Comparison of ENCODE assay signal across 27 cellular contexts in genomic region chr1:17799642-17800041, GRCh38.
"Had no signal": no experiment of that assay in that cellular context is flagged by ENCODE, and none has a peak within 500 bp of the region (broad histone marks: within the 10 kb centered on the region; RNA-seq: fewer than 3 reads in every experiment).

No MANE protein-coding gene starts in this region.

- H3K9me3 ChIP-seq: esophagus muscularis mucosa, gastrocnemius medialis, heart right ventricle had no signal

- H3K27ac ChIP-seq: brain microvascular endothelial cell, esophagus muscularis mucosa, foreskin keratinocyte, gastrocnemius medialis, heart right ventricle, hepatocyte had no signal

- DNase-seq: activated CD4-positive, alpha-beta memory T cell treated with anti-CD3 and anti-CD28 coated beads for 36 hours; activated CD4-positive, alpha-beta T cell treated with anti-CD3 and anti-CD28 coated beads for 36 hours; activated CD4-positive, alpha-beta T cell treated with anti-CD3 and anti-CD28 coated beads, Interleukin-2, amount 10 ng/mL, durations not matched to agents 24 days and 14 days; activated CD4-positive, CD25-positive, alpha-beta regulatory T cell; activated CD4-positive, CD25-positive, alpha-beta regulatory T cell treated with anti-CD3 and anti-CD28 coated beads, Interleukin-2, amount 50 U/mL, for 72 hours; activated CD8-positive, alpha-beta memory T cell treated with anti-CD3 and anti-CD28 coated beads, Interleukin-2, amount 50 U/mL, for 48 hours; activated CD8-positive, alpha-beta T cell treated with anti-CD3 and anti-CD28 coated beads, Interleukin-2, amount 10 ng/mL, durations not matched to agents 7 days and 5 days; activated gamma-delta T cell; activated naive CD4-positive, alpha-beta T cell; activated naive CD4-positive, alpha-beta T cell treated with anti-CD3 and anti-CD28 coated beads, Interleukin-2, amount 10 ng/mL, durations not matched to agents 7 days and 5 days; activated T-cell treated with anti-CD3 and anti-CD28 coated beads for 4 hours; activated T-cell treated with anti-CD3 and anti-CD28 coated beads, Interleukin-2, amount 50 U/mL, for 24 hours; activated T-cell treated with anti-CD3 and anti-CD28 coated beads, Interleukin-2, amount 50 U/mL, for 72 hours; amniotic stem cell; anterior cingulate cortex; brain microvascular endothelial cell; cortex of kidney; dermis blood vessel endothelial cell; effector CD4-positive, alpha-beta T cell; effector memory CD8-positive, alpha-beta T cell; erythroblast; foreskin keratinocyte; gastrocnemius medialis; heart right ventricle; T-helper 17 cell had no signal

- H3K36me3 ChIP-seq: brain microvascular endothelial cell, esophagus muscularis mucosa, gastrocnemius medialis, heart right ventricle had no signal

- H3K4me1 ChIP-seq: esophagus muscularis mucosa, foreskin keratinocyte, gastrocnemius medialis, heart right ventricle had no signal

- ATAC-seq: activated CD4-positive, alpha-beta T cell treated with anti-CD3 and anti-CD28 coated beads for 36 hours; activated CD8-positive, alpha-beta T cell treated with anti-CD3 and anti-CD28 coated beads, Interleukin-2, amount 10 ng/mL, durations not matched to agents 7 days and 5 days; activated T-cell treated with anti-CD3 and anti-CD28 coated beads, Interleukin-2, amount 50 U/mL, for 72 hours; effector memory CD8-positive, alpha-beta T cell; foreskin keratinocyte; gastrocnemius medialis; heart right ventricle; T-helper 17 cell had no signal

- H3K4me3 ChIP-seq: esophagus muscularis mucosa, gastrocnemius medialis, heart right ventricle, hepatocyte had no signal
